10 cellular contexts compared by ENCODE assay signal in genomic region chr9:4530375-4530774, GRCh38. TPM values are rescaled to one million over a fixed set of nuclear protein-coding genes. Genes with fewer than 3 reads are reported as not detected.
DNase-seq lines count a peak whose midpoint lies in the region; ATAC-seq, FAIRE-seq and TF ChIP-seq lines count a peak whose summit lies in the region.
"Had no signal": no experiment of that assay in that cellular context is flagged by ENCODE, and none has a peak within 500 bp of the region (broad histone marks: within the 10 kb centered on the region; RNA-seq: fewer than 3 reads in every experiment).

No MANE protein-coding gene starts in this region.

- intact Hi-C loops in GM12878 (cut with micrococcal nuclease; ENCODE audit: unreplicated experiment) = no loop called here
- intact Hi-C loops in lower lobe of right lung (cut with DNase I) = no loop called here

- no peak overlapping the region for H3K9ac ChIP-seq in GM12878 (ENCODE audit: control insufficient read depth, insufficient read depth, low read length)

- SMC1A ChIA-PET in GM12878 (lab: Charles Lee; ENCODE audit: uncharacterized antibody, unreplicated experiment) = no interaction called here

- TF ChIP-seq EP300 in GM12878 (IDR thresholded peaks at IDR 0.05; ENCODE audit: borderline replicate concordance in 1 of 2, control insufficient read depth in 1 of 2, low read depth in 2 of 2, low read length in 2 of 2) = peak; percentile 66 to 91; a peak in 2 of 4 replicates

- H3K4me3 ChIP-seq in GM12878 (no peak overlapping the region), lower lobe of right lung (no peak overlapping the region)
- H3K4me3 ChIP-seq: right atrium auricular region had no signal

- peaks cover 2% of the 10 kb centered on the region; the same call in 1 of the 3 replicates for H3K9me3 ChIP-seq in GM12878 (replicated peaks; ENCODE audit: control insufficient read depth, insufficient read depth, low read length)
- H3K9me3 ChIP-seq in lower lobe of right lung = no peaks in the 10 kb centered on the region
- H3K9me3 ChIP-seq: right atrium auricular region had no signal

- H3K36me3 ChIP-seq in GM12878 (ENCODE audit: control insufficient read depth in 2 of 2, insufficient read depth in 2 of 2, low read length in 1 of 2) = no peaks in the 10 kb centered on the region
- no peaks in the 10 kb centered on the region for H3K36me3 ChIP-seq in lower lobe of right lung
- H3K36me3 ChIP-seq: right atrium auricular region had no signal

- WGBS in GM12878 (ENCODE audit: insufficient coverage, insufficient replicate concordance, low lambda C conversion rate, missing lambda C conversion rate) = 36% methylated on average over 6 of the region's 6 CpGs

- no peaks in the 10 kb centered on the region for H4K20me1 ChIP-seq in GM12878 (ENCODE audit: control insufficient read depth, insufficient read depth)

- no peak overlapping the region for H2AFZ ChIP-seq in GM12878 (ENCODE audit: control insufficient read depth, low read depth, low read length)

- H3K27me3 ChIP-seq in GM12878 (replicated peaks in 1 of 2; ENCODE audit: control insufficient read depth in 2 of 2, insufficient read depth in 2 of 2, low read length in 1 of 2) = no peaks in the 10 kb centered on the region
- H3K27me3 ChIP-seq in lower lobe of right lung (ENCODE audit: low read depth) = no peaks in the 10 kb centered on the region
- H3K27me3 ChIP-seq: right atrium auricular region had no signal

- no peak for TF ChIP-seq RAD21 in GM12878 (IDR thresholded peaks at IDR 0.05; ENCODE audit: insufficient read depth, low read depth, low read length)

- CTCF ChIA-PET in GM12878 (lab: Yijun Ruan, JAX) = no interaction called here

- RAD21 ChIA-PET in GM12878 (lab: Charles Lee; ENCODE audit: unreplicated experiment) = no interaction called here

- H3K27ac ChIP-seq in GM12878 (ENCODE audit: control insufficient read depth, insufficient read depth) = no peak overlapping the region
- H3K27ac ChIP-seq in lower lobe of right lung = no peak overlapping the region
- H3K27ac ChIP-seq: right atrium auricular region had no signal

- POLR2A ChIA-PET in GM12878 (lab: Charles Lee) = no interaction called here

- in situ Hi-C loops in GM12878 (cut with MboI) = no loop called here

- H3K4me2 ChIP-seq in GM12878 (ENCODE audit: control insufficient read depth, insufficient read depth) = peak overlapping the region; percentile 26; the same call in 1 of the 2 replicates

- ATAC-seq in GM18499 (IDR thresholded peaks at IDR 0.05; ENCODE audit: insufficient read depth, unreplicated experiment) = peak; percentile 91
- ATAC-seq in HG03175 (IDR thresholded peaks at IDR 0.05; ENCODE audit: unreplicated experiment) = peak; percentile 86
- peak; percentile 98 for ATAC-seq in GM12878
- ATAC-seq in lower lobe of right lung = no peak
- ATAC-seq in HG03135 (IDR thresholded peaks at IDR 0.05; ENCODE audit: unreplicated experiment) = no peak

- no peaks in the 10 kb centered on the region; the same call in none of the 2 replicates for H3K79me2 ChIP-seq in GM12878 (ENCODE audit: control insufficient read depth, insufficient read depth, low read length)

- H3K4me1 ChIP-seq in GM12878 (ENCODE audit: control insufficient read depth, insufficient read depth, low read length) = peaks cover 7% of the 10 kb centered on the region
- no peaks in the 10 kb centered on the region for H3K4me1 ChIP-seq in lower lobe of right lung
- H3K4me1 ChIP-seq: right atrium auricular region had no signal

- BruUV-seq in GM12878 (replicated peaks; lab: Mats Ljungman, UMichigan) = no TSS peak

- peak; percentile 71 for FAIRE-seq in GM12878 (lab: Jason Lieb, UNC)

- DNase-seq in A172 (ENCODE audit: low spot score) = peak; percentile 31
- DNase-seq in GM12878 (ENCODE audit: low read depth, low spot score) = peak; percentile 57
- no peak for DNase-seq in lower lobe of right lung
- no peak for DNase-seq in mucosa of gallbladder (ENCODE audit: low spot score)
- DNase-seq in 8988T = no peak
- DNase-seq: effector CD8-positive, alpha-beta T cell had no signal

- TF ChIP-seq CTCF in GM12878 (IDR thresholded peaks at IDR 0.05 in 2 of 3, conservative IDR thresholded peaks at IDR 0.05 in 1 of 3; ENCODE audit: control insufficient read depth in 2 of 3, extremely low read depth in 1 of 3, insufficient read depth in 1 of 3, low read depth in 3 of 3, low read length in 3 of 3) (no peak), lower lobe of right lung (IDR thresholded peaks at IDR 0.05) (no peak)

- no peak for TF ChIP-seq POLR2A in GM12878 (IDR thresholded peaks at IDR 0.05; ENCODE audit: low read depth, low read length)

TF ChIP-seq in GM12878, 131 proteins besides CTCF, POLR2A, EP300 and RAD21 (continues in another document):
- no peak for TF ChIP-seq SREBF1 (IDR thresholded peaks at IDR 0.05; ENCODE audit: low read length)
- TF ChIP-seq KLF5 (IDR thresholded peaks at IDR 0.05; ENCODE audit: partially characterized antibody) = no peak
- no peak for TF ChIP-seq BCLAF1 (IDR thresholded peaks at IDR 0.05)
- TF ChIP-seq SUZ12 (IDR thresholded peaks at IDR 0.05; ENCODE audit: unreplicated experiment) = no peak
- peak; percentile 96 for TF ChIP-seq RUNX3 (IDR thresholded peaks at IDR 0.05; ENCODE audit: low read length)
- TF ChIP-seq, protein P1, sequence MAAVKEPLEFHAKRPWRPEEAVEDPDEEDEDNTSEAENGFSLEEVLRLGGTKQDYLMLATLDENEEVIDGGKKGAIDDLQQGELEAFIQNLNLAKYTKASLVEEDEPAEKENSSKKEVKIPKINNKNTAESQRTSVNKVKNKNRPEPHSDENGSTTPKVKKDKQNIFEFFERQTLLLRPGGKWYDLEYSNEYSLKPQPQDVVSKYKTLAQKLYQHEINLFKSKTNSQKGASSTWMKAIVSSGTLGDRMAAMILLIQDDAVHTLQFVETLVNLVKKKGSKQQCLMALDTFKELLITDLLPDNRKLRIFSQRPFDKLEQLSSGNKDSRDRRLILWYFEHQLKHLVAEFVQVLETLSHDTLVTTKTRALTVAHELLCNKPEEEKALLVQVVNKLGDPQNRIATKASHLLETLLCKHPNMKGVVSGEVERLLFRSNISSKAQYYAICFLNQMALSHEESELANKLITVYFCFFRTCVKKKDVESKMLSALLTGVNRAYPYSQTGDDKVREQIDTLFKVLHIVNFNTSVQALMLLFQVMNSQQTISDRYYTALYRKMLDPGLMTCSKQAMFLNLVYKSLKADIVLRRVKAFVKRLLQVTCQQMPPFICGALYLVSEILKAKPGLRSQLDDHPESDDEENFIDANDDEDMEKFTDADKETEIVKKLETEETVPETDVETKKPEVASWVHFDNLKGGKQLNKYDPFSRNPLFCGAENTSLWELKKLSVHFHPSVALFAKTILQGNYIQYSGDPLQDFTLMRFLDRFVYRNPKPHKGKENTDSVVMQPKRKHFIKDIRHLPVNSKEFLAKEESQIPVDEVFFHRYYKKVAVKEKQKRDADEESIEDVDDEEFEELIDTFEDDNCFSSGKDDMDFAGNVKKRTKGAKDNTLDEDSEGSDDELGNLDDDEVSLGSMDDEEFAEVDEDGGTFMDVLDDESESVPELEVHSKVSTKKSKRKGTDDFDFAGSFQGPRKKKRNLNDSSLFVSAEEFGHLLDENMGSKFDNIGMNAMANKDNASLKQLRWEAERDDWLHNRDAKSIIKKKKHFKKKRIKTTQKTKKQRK (IDR thresholded peaks at IDR 0.05; ENCODE audit: low read depth, low read length) = no peak
- TF ChIP-seq ZNF207 (IDR thresholded peaks at IDR 0.05; ENCODE audit: borderline replicate concordance) = no peak
- TF ChIP-seq CBX5 (IDR thresholded peaks at IDR 0.05; ENCODE audit: low read depth) = no peak
- no peak for TF ChIP-seq BACH1 (IDR thresholded peaks at IDR 0.05; ENCODE audit: borderline replicate concordance)
- TF ChIP-seq BMI1 (IDR thresholded peaks at IDR 0.05; ENCODE audit: borderline replicate concordance) = 0 out of 2 replicates have a peak, but pooled peaks have one; percentile 46
- TF ChIP-seq JUNB (IDR thresholded peaks at IDR 0.05) = peak; percentile 95

RNA-seq across cellular contexts. Expression of gene SLC1A1, which starts 40.1 kb away (rescaled TPM):
- 1.7 TPM in 2 replicates for total RNA-seq in A172 (2014; rRNA removed; shearing (Covaris generic))
- total RNA-seq in GM12878 (2013; cell fraction: nucleolus; rRNA removed) = 11.1 and 11.9 TPM in 2 replicates
- total RNA-seq in GM12878 (2014; rRNA removed) (24.9 and 27.6 TPM in 2 replicates), GM12878 (2014; rRNA removed; fragmentation: Illumina TruSeq; extraction: Trizol) (20.6 and 21.6 TPM in 2 replicates), GM12878 (2021) (19.1 and 19.4 TPM in 2 replicates), lower lobe of right lung (31.4 TPM), mucosa of gallbladder (109 TPM)
- polyA plus RNA-seq in GM12878 (2011; ENCODE audit: low read depth) = 5.1 TPM
- polyA plus RNA-seq in GM12878 (2011; rRNA removed) (4.2 and 5.4 TPM in 2 replicates), GM12878 (2014; fragmentation: Illumina TruSeq; extraction: Trizol) (23.8 and 30.9 TPM in 2 replicates), GM12878 (2014; fragmentation: Nextera tagmentation; extraction: Ambion mirVana) (1 to 10 TPM; 7.3 to 8.7 TPM), GM12878 (2014; rRNA removed) (16.0 and 18.8 TPM in 2 replicates), GM12878 (2016; fragmentation: Nextera tagmentation; extraction: Ambion mirVana) (10 to 100 TPM; 17.8 to 17.9 TPM)
- 2.6 and 2.8 TPM in 2 replicates for polyA plus RNA-seq in GM12878 (2011; cell fraction: cytosol; rRNA removed)
- polyA plus RNA-seq in GM12878 (2011; cell fraction: nucleus; rRNA removed) = 2.4 and 2.7 TPM in 2 replicates
- polyA plus RNA-seq in GM12878 (2012) = 7.0 and 10.9 TPM in 2 replicates
- polyA minus RNA-seq in GM12878 (2011; rRNA and poly(A)+ RNA removed) = 4.1 and 4.6 TPM in 2 replicates
- 1.5 and 2.4 TPM in 2 replicates for polyA minus RNA-seq in GM12878 (2011; cell fraction: cytosol; rRNA and poly(A)+ RNA removed)
- polyA minus RNA-seq in GM12878 (2011; cell fraction: nucleus; rRNA and poly(A)+ RNA removed) = 1.2 and 1.7 TPM in 2 replicates

Comparison
In these comparisons a context has a peak if more than half of its experiments do, and no peak if none do; other contexts are left out.
1. DNase-seq: peak in A172 (single experiment) and GM12878 (single experiment); none in lower lobe of right lung (single experiment), mucosa of gallbladder (single experiment) and 8988T (single experiment).
2. ATAC-seq: peak in GM18499 (single experiment), HG03175 (single experiment) and GM12878 (single experiment); none in lower lobe of right lung (0 of 2) and HG03135 (single experiment).